In the genomic region with DNA sequence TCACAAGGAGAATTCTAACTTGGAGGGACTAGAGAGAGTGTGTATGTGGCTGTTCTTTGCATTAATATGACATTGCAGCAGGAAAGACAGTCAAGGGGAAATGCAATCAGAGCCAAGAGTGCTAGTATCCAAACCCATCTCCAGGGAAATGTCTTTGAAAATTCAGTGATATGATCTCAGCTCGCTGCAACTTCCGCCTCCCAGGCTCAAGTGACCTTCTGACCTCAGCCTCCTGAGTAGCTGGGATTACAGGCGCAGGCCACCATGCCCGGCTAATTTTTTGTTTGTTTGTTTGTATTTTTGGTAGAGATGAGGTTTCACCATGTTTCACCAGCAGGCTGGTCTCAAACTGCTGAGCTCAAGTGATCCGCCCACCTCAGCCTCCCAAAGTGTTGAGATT, we compare ENCODE assay signal across 24 cellular contexts. TPM values are rescaled to one million over a fixed set of nuclear protein-coding genes. Genes with fewer than 3 reads are reported as not detected.
"Had no signal": no experiment of that assay in that cellular context is flagged by ENCODE, and none has a peak within 500 bp of the region (broad histone marks: within the 10 kb centered on the region; RNA-seq: fewer than 3 reads in every experiment).

No MANE protein-coding gene starts in this region.

- DNase-seq: central memory CD4-positive, alpha-beta T cell; effector CD8-positive, alpha-beta T cell; endodermal cell; esophagus squamous epithelium; foreskin melanocyte; hypothalamus; immature natural killer cell; left ventricle myocardium superior; midbrain; naive thymus-derived CD8-positive, alpha-beta T cell; right cardiac atrium; spleen; stimulated activated CD4-positive, alpha-beta T cell treated with anti-CD3 and anti-CD28 coated beads, Interleukin-4, amount 100 ng/mL, for 4 hours; upper lobe of left lung had no signal

- H2AFZ ChIP-seq: neural progenitor cell had no signal

- H3K4me3 ChIP-seq: esophagus squamous epithelium, lung, neural progenitor cell, prostate gland, skin epidermis, spleen, thoracic aorta, tibial nerve, upper lobe of left lung had no signal

- H3K27ac Mint-ChIP-seq: dendritic cell treated with granulocyte-macrophage colony-stimulating factor and Interleukin-4, amounts not matched to agents 40 ng/mL and 50 ng/mL, for 4 days; endodermal cell; immature natural killer cell; memory B cell; naive thymus-derived CD8-positive, alpha-beta T cell; neural progenitor cell; stimulated activated memory B cell treated with anti-CD40 and anti-IgM and Interleukin-4, amounts not matched to agents 10 μg/mL and 1 μg/mL and 100 μg/mL, for 72 hours; stimulated activated naive CD8-positive, alpha-beta T cell treated with anti-CD3 and anti-CD28 coated beads, Interleukin-15, Interleukin-2, amounts not matched to agents 100 ng/mL and 50 ng/mL, for 24 hours had no signal

- H3K4me3 Mint-ChIP-seq: dendritic cell treated with granulocyte-macrophage colony-stimulating factor and Interleukin-4, amounts not matched to agents 40 ng/mL and 50 ng/mL, for 4 days; endodermal cell; immature natural killer cell; memory B cell; naive thymus-derived CD8-positive, alpha-beta T cell; neural progenitor cell; stimulated activated memory B cell treated with anti-CD40 and anti-IgM and Interleukin-4, amounts not matched to agents 10 μg/mL and 1 μg/mL and 100 μg/mL, for 72 hours; stimulated activated naive CD8-positive, alpha-beta T cell treated with anti-CD3 and anti-CD28 coated beads, Interleukin-15, Interleukin-2, amounts not matched to agents 100 ng/mL and 50 ng/mL, for 24 hours had no signal

- H3K27me3 ChIP-seq: esophagus squamous epithelium, neural progenitor cell, tibial nerve, upper lobe of left lung had no signal

- H3K4me2 ChIP-seq: neural progenitor cell had no signal

- H3K9me3 ChIP-seq: esophagus squamous epithelium, prostate gland, spleen, thoracic aorta, tibial nerve, upper lobe of left lung had no signal

- H3K36me3 Mint-ChIP-seq: immature natural killer cell; naive thymus-derived CD8-positive, alpha-beta T cell had no signal

- H3K4me1 Mint-ChIP-seq: immature natural killer cell; naive thymus-derived CD8-positive, alpha-beta T cell had no signal

- H3K4me1 ChIP-seq: esophagus squamous epithelium, prostate gland, spleen, tibial nerve had no signal

- H3K27ac ChIP-seq: esophagus squamous epithelium, neural progenitor cell, prostate gland, skin epidermis, spleen, thoracic aorta, tibial nerve, upper lobe of left lung had no signal

- H3K9me3 Mint-ChIP-seq: dendritic cell treated with granulocyte-macrophage colony-stimulating factor and Interleukin-4, amounts not matched to agents 40 ng/mL and 50 ng/mL, for 4 days; endodermal cell; immature natural killer cell; memory B cell; naive thymus-derived CD8-positive, alpha-beta T cell; neural progenitor cell; stimulated activated memory B cell treated with anti-CD40 and anti-IgM and Interleukin-4, amounts not matched to agents 10 μg/mL and 1 μg/mL and 100 μg/mL, for 72 hours; stimulated activated naive CD8-positive, alpha-beta T cell treated with anti-CD3 and anti-CD28 coated beads, Interleukin-15, Interleukin-2, amounts not matched to agents 100 ng/mL and 50 ng/mL, for 24 hours had no signal

- ATAC-seq: left ventricle myocardium superior; naive thymus-derived CD8-positive, alpha-beta T cell; right cardiac atrium; stimulated activated memory B cell treated with anti-CD40 and anti-IgM and Interleukin-4, amounts not matched to agents 10 μg/mL and 1 μg/mL and 100 μg/mL, for 72 hours had no signal

- H3K36me3 ChIP-seq: esophagus squamous epithelium, neural progenitor cell, prostate gland, spleen, thoracic aorta, tibial nerve, upper lobe of left lung had no signal

RNA-seq across cellular contexts. Expression of a gene that starts 16.3 kb away (rescaled TPM):
- total RNA-seq: naive thymus-derived CD8-positive, alpha-beta T cell had no signal
